In genomic region chr14:24459331-24459730, GRCh38 we compare ENCODE assay signal across 28 cellular contexts.
"Had no signal": no experiment of that assay in that cellular context is flagged by ENCODE, and none has a peak within 500 bp of the region (broad histone marks: within the 10 kb centered on the region; RNA-seq: fewer than 3 reads in every experiment).

No MANE protein-coding gene starts in this region.

- H3K4me1 ChIP-seq: colonic mucosa, esophagus muscularis mucosa, foreskin keratinocyte, gastroesophageal sphincter, parathyroid adenoma, stomach, tibial artery had no signal

- H3K27ac Mint-ChIP-seq: dendritic cell treated with granulocyte-macrophage colony-stimulating factor and Interleukin-4, amounts not matched to agents 40 ng/mL and 50 ng/mL, for 4 days; endodermal cell; memory B cell; natural killer cell; progenitor cell of endocrine pancreas; type B pancreatic cell had no signal

- H3K27ac ChIP-seq: colonic mucosa, esophagus muscularis mucosa, foreskin keratinocyte, gastroesophageal sphincter, heart left ventricle, hepatocyte, neutrophil, parathyroid adenoma, stomach, tibial artery had no signal

- H3K36me3 ChIP-seq: colonic mucosa, esophagus muscularis mucosa, gastroesophageal sphincter, heart left ventricle, neutrophil, tibial artery had no signal

- H3K27me3 ChIP-seq: colonic mucosa, esophagus muscularis mucosa, foreskin keratinocyte, gastroesophageal sphincter, heart left ventricle, hepatocyte, neutrophil, stomach, tibial artery had no signal

- H3K4me2 ChIP-seq: hepatocyte, smooth muscle cell had no signal

- ATAC-seq: foreskin keratinocyte, gastroesophageal sphincter, left lobe of liver, natural killer cell, sciatic nerve had no signal

- H3K36me3 Mint-ChIP-seq: natural killer cell had no signal

- H3K4me3 Mint-ChIP-seq: dendritic cell treated with granulocyte-macrophage colony-stimulating factor and Interleukin-4, amounts not matched to agents 40 ng/mL and 50 ng/mL, for 4 days; endodermal cell; memory B cell; natural killer cell; neural crest cell; type B pancreatic cell had no signal

- H3K4me1 Mint-ChIP-seq: endodermal cell, neural crest cell had no signal

- H3K9me3 Mint-ChIP-seq: memory B cell, natural killer cell, neural crest cell, type B pancreatic cell had no signal

- DNase-seq: colonic mucosa; effector CD8-positive, alpha-beta T cell; endodermal cell; foreskin keratinocyte; heart left ventricle; kidney; natural killer cell; stimulated activated CD4-positive, alpha-beta T cell treated with anti-CD3 and anti-CD28 coated beads, Interleukin-12 subunit alpha, Interleukin-12 subunit beta, amount 100 ng/mL, for 4 hours; stimulated activated CD4-positive, alpha-beta T cell treated with anti-CD3 and anti-CD28 coated beads, Interleukin-1b, Interleukin-23, amount 100 ng/mL, for 48 hours; stimulated activated CD4-positive, alpha-beta T cell treated with anti-CD3 and anti-CD28 coated beads, Interleukin-4, amount 100 ng/mL, for 1 hour; stimulated activated CD8-positive, alpha-beta memory T cell treated with anti-CD3 and anti-CD28 coated beads, Interleukin-4, amount 100 ng/mL, for 48 hours; stimulated activated naive CD4-positive, alpha-beta T cell treated with Interleukin-2 at 50 U/mL for 16 hours; stomach; tibial artery had no signal

- H3K9me3 ChIP-seq: colonic mucosa, heart left ventricle, neutrophil, tibial artery had no signal

- H3K4me3 ChIP-seq: colonic mucosa, esophagus muscularis mucosa, gastroesophageal sphincter, heart left ventricle, hepatocyte, lung, smooth muscle cell, stomach, tibial artery had no signal

- H3K9ac ChIP-seq: parathyroid adenoma had no signal
